In genomic region chr1:64624446-64624766, GRCh38 we compare ENCODE assay signal across 10 cellular contexts.
DNase-seq lines count a peak whose midpoint lies in the region; ATAC-seq and TF ChIP-seq lines count a peak whose summit lies in the region.
"Had no signal": no experiment of that assay in that cellular context is flagged by ENCODE, and none has a peak within 500 bp of the region (broad histone marks: within the 10 kb centered on the region; RNA-seq: fewer than 3 reads in every experiment).

No MANE protein-coding gene starts in this region.

- DNase-seq in NCI-H1694 treated with DMSO at 0.1 percent for 48 hours (lab: John Stamatoyannopoulos, UW) (peak; percentile 2), NCI-H1694 (lab: John Stamatoyannopoulos, UW) (no peak), NCI-H2171 treated with DMSO at 0.1 percent for 48 hours (lab: John Stamatoyannopoulos, UW) (peak; percentile 72), endothelial cell (ENCODE audit: low spot score) (no peak), retina (peak; percentile 51), G401 (ENCODE audit: low spot score) (no peak)
- DNase-seq: amygdala had no signal

- no peak for ATAC-seq in HG02678 (IDR thresholded peaks at IDR 0.05; ENCODE audit: unreplicated experiment)
- ATAC-seq in HG02852 (IDR thresholded peaks at IDR 0.05; ENCODE audit: unreplicated experiment), result no peak
- ATAC-seq: GM12878 had no signal

- H3K27ac Mint-ChIP-seq in endothelial cell (ENCODE audit: unreplicated experiment), result peak overlapping the region; percentile 27

- peaks cover 1% of the 10 kb centered on the region for H3K27me3 Mint-ChIP-seq in endothelial cell (ENCODE audit: unreplicated experiment)

- H3K9me3 Mint-ChIP-seq in endothelial cell (ENCODE audit: unreplicated experiment), result no peaks in the 10 kb centered on the region

- H3K4me1 Mint-ChIP-seq in endothelial cell (ENCODE audit: unreplicated experiment), result peaks cover 13% of the 10 kb centered on the region

- H3K36me3 Mint-ChIP-seq in endothelial cell (ENCODE audit: low read depth, unreplicated experiment), result no peaks in the 10 kb centered on the region

- no peak overlapping the region for H3K4me3 Mint-ChIP-seq in endothelial cell (ENCODE audit: unreplicated experiment)

- TF ChIP-seq CTCF in endothelial cell (IDR thresholded peaks at IDR 0.05; ENCODE audit: unreplicated experiment), result no peak

- in situ Hi-C loops in G401 (cut with HindIII; ENCODE audit: low sequenced_read_pairs), result no loop called here

Comparison
In these comparisons a context has a peak if more than half of its experiments do, and no peak if none do; other contexts are left out.
1. DNase-seq: peak in NCI-H1694 treated with DMSO at 0.1 percent for 48 hours (single experiment), NCI-H2171 treated with DMSO at 0.1 percent for 48 hours (single experiment) and retina (single experiment); none in NCI-H1694 (single experiment), endothelial cell (single experiment) and G401 (single experiment).